Comparison of ENCODE assay signal across 9 cellular contexts in genomic region chr9:75265525-75265972, GRCh38.
DNase-seq lines count a peak whose midpoint lies in the region; ATAC-seq and TF ChIP-seq lines count a peak whose summit lies in the region.
"Had no signal": no experiment of that assay in that cellular context is flagged by ENCODE, and none has a peak within 500 bp of the region (broad histone marks: within the 10 kb centered on the region; RNA-seq: fewer than 3 reads in every experiment).

No MANE protein-coding gene starts in this region.

- ATAC-seq in GM19463 (IDR thresholded peaks at IDR 0.05; ENCODE audit: unreplicated experiment) (peak; percentile 77), RWPE2 (ENCODE audit: low read depth) (peak; percentile 66), HG03108 (IDR thresholded peaks at IDR 0.05; ENCODE audit: unreplicated experiment) (no peak)

- no peak overlapping the region for H3K27ac ChIP-seq in RWPE2 (ENCODE audit: poor library complexity, severe bottlenecking)
- H3K27ac ChIP-seq in hepatocyte: no peak overlapping the region
- H3K27ac ChIP-seq in spleen: no peak overlapping the region
- H3K27ac ChIP-seq: epithelial cell of prostate had no signal

- H3K79me2 ChIP-seq in hepatocyte: no peaks in the 10 kb centered on the region

- no peaks in the 10 kb centered on the region for H3K36me3 ChIP-seq in RWPE2 (ENCODE audit: low read depth)
- H3K36me3 ChIP-seq in hepatocyte (replicated peaks; ENCODE audit: insufficient read depth, low read depth): no peaks in the 10 kb centered on the region
- peaks cover 0 to 8% (median 0%) of the 10 kb centered on the region in 6 donors for H3K36me3 ChIP-seq in spleen

- H2AFZ ChIP-seq in hepatocyte: no peak overlapping the region

- H3K4me2 ChIP-seq in hepatocyte: no peak overlapping the region

- intact Hi-C loops in spleen (cut with DNase I; ENCODE audit: low total_unique reads): loop anchor here (5.0 to 10.0 kb wide), 2 partner anchors 319 to 602 kb away; no protein-coding TSS in a partner anchor

- no peaks in the 10 kb centered on the region for H3K9me2 ChIP-seq in hepatocyte (replicated peaks; ENCODE audit: insufficient read depth)

- H3K4me3 ChIP-seq in RWPE2 (ENCODE audit: severe bottlenecking) (no peak overlapping the region), hepatocyte (no peak overlapping the region), spleen (no peak overlapping the region)

- no peaks in the 10 kb centered on the region for H4K20me1 ChIP-seq in hepatocyte (ENCODE audit: insufficient read depth, poor library complexity, severe bottlenecking)

- H3K27me3 ChIP-seq in RWPE2 (ENCODE audit: insufficient read depth, poor library complexity, severe bottlenecking) (no peaks in the 10 kb centered on the region), hepatocyte (no peaks in the 10 kb centered on the region), spleen (replicated peaks in 1 of 7) (no peaks in the 10 kb centered on the region)

- no peak for TF ChIP-seq POLR2A in spleen (IDR thresholded peaks at IDR 0.05)

- H3K9me3 ChIP-seq in RWPE2 (ENCODE audit: severe bottlenecking): no peaks in the 10 kb centered on the region
- H3K9me3 ChIP-seq in hepatocyte (ENCODE audit: low read depth): no peaks in the 10 kb centered on the region
- no peaks in the 10 kb centered on the region for H3K9me3 ChIP-seq in spleen

- peak; percentile 92 for TF ChIP-seq CTCF in RWPE2 (IDR thresholded peaks at IDR 0.05; ENCODE audit: poor library complexity, severe bottlenecking)
- TF ChIP-seq CTCF in hepatocyte (IDR thresholded peaks at IDR 0.05; ENCODE audit: poor library complexity): peak; percentile 91
- peak; percentile 39 to 89 (median 81) for TF ChIP-seq CTCF in spleen (IDR thresholded peaks at IDR 0.05 in 8 of 11, conservative IDR thresholded peaks at IDR 0.05 in 3 of 11)

- 32% methylated on average over 3 of the region's 3 CpGs for WGBS in hepatocyte (ENCODE audit: low lambda C conversion rate, missing lambda C conversion rate)
- 26 to 35% (median 28%) methylated on average over 3 of the region's 3 CpGs for WGBS in spleen, 5 donors

- DNase-seq in EL (peak; percentile 39), HS-27A (ENCODE audit: low read depth) (peak; percentile 14), RWPE2 (ENCODE audit: low spot score) (no peak), amniotic stem cell (lab: John Stamatoyannopoulos, UW) (peak; percentile 1), hepatocyte (ENCODE audit: low spot score) (peak; percentile 71), spleen (no peak)

- H3K4me1 ChIP-seq in RWPE2 (ENCODE audit: insufficient read depth, poor library complexity, severe bottlenecking) (no peaks in the 10 kb centered on the region), hepatocyte (ENCODE audit: insufficient read depth) (peaks cover 4% of the 10 kb centered on the region), spleen (peaks cover 0 to 4% (median 0%) of the 10 kb centered on the region in 6 donors)

Comparison
In these comparisons a context has a peak if more than half of its experiments do, and no peak if none do; other contexts are left out.
1. DNase-seq: peak in EL (single experiment), HS-27A (single experiment), amniotic stem cell (single experiment) and hepatocyte (single experiment); none in RWPE2 (single experiment) and spleen (single experiment).
2. Peak in every context shown above with its lines, with median percentiles within 50 percentile points of each other: CTCF ChIP-seq.